ENCODE assay signal across 10 cellular contexts in the genomic region with DNA sequence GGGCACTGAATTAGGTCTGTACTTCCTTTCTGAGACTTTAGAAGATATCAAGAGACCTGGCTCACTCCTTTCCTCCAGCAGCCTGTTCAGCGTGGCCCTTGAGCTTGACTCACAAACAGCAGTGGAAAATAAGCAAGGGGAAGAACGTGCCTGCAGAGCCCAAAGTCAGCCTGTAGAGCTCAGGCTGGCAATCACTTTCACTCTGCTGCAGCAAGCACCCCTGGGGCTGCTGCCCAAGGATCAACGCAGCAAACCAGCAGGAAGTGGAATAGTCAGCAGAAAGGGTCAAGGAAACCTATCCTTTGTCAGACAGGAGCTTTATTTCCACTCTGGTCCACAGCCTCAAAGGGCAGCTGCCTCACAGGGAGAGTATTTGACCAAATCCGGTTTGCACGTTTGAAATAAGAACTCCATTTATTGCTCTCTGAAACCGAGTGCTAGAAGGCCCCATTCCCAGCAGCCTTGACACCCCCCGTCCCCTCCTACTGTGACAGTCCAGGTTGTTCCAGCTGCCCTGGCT.
A peak's percentile ranks its signal among the peaks of the same experiment; 100 is the strongest.
DNase-seq lines count a peak whose midpoint lies in the region; ATAC-seq, FAIRE-seq and TF ChIP-seq lines count a peak whose summit lies in the region.
"Had no signal": no experiment of that assay in that cellular context is flagged by ENCODE, and none has a peak within 500 bp of the region (broad histone marks: within the 10 kb centered on the region; RNA-seq: fewer than 3 reads in every experiment).

No MANE protein-coding gene starts in this region.

- FAIRE-seq in pancreas (lab: Jason Lieb, UNC): no peak

- H3K27ac ChIP-seq in esophagus squamous epithelium (peak overlapping the region; percentile 16 to 88 (median 72)), pancreas (peak overlapping the region in 2 of 4 donors; percentile 59 to 73), prostate gland (no peak overlapping the region)
- H3K27ac ChIP-seq: 22Rv1 had no signal

- intact Hi-C loops in esophagus squamous epithelium (cut with DNase I): no loop called here
- intact Hi-C loops in pancreas (cut with DNase I): no loop called here
- intact Hi-C loops in prostate gland (cut with DNase I): no loop called here

- WGBS in esophagus squamous epithelium, 2 donors: 37 to 50% methylated on average over 7 of the region's 7 CpGs
- WGBS in pancreas, 2 donors: 41 to 48% methylated on average over 7 of the region's 7 CpGs
- 39% methylated on average over 7 of the region's 7 CpGs for WGBS in prostate gland

- H3K4me3 ChIP-seq in esophagus squamous epithelium (peak overlapping the region in 1 of 4 donors; percentile 25), pancreas (no peak overlapping the region), prostate gland (no peak overlapping the region)
- H3K4me3 ChIP-seq: tibial artery had no signal

- H3K4me1 ChIP-seq in esophagus squamous epithelium: peaks cover 0 to 17% (median 0%) of the 10 kb centered on the region in 3 donors
- no peaks in the 10 kb centered on the region for H3K4me1 ChIP-seq in pancreas
- no peaks in the 10 kb centered on the region for H3K4me1 ChIP-seq in prostate gland (replicated peaks)
- H3K4me1 ChIP-seq: tibial artery had no signal

- ATAC-seq in HG03432 (IDR thresholded peaks at IDR 0.05; ENCODE audit: unreplicated experiment) (peak; percentile 22), pancreas (peak in 3 of 4 donors; percentile 22 to 72 (median 71))

- DNase-seq in NCI-H1417 (lab: John Stamatoyannopoulos, UW) (peak in 2 of 3 experiments; percentile 4 to 29), NCI-H1417 treated with DMSO at 0.1 percent for 48 hours (lab: John Stamatoyannopoulos, UW) (no peak), esophagus squamous epithelium (lab: John Stamatoyannopoulos, UW) (no peak), pancreas (peak in 1 of 6 donors; percentile 30), prostate gland (ENCODE audit: low spot score) (no peak), GM10266 (ENCODE audit: extremely low spot score) (no peak)
- peak; percentile 37 for DNase-seq in activated CD4-positive, alpha-beta T cell treated with anti-CD3 and anti-CD28 coated beads, Interleukin-2, amount 50 U/mL, for 1 hour

- TF ChIP-seq CTCF in esophagus squamous epithelium (IDR thresholded peaks at IDR 0.05) (no peak), pancreas (IDR thresholded peaks at IDR 0.05) (no peak), prostate gland (IDR thresholded peaks at IDR 0.05) (no peak), GM10266 (IDR thresholded peaks at IDR 0.05; ENCODE audit: control insufficient read depth, insufficient read depth, low read depth, missing control alignments) (no peak)

- TF ChIP-seq POLR2A in esophagus squamous epithelium (IDR thresholded peaks at IDR 0.05) (no peak), prostate gland (IDR thresholded peaks at IDR 0.05) (no peak)

- no peaks in the 10 kb centered on the region for H3K36me3 ChIP-seq in esophagus squamous epithelium
- no peaks in the 10 kb centered on the region for H3K36me3 ChIP-seq in pancreas
- no peaks in the 10 kb centered on the region for H3K36me3 ChIP-seq in prostate gland
- H3K36me3 ChIP-seq: tibial artery had no signal

- H3K9me3 ChIP-seq in esophagus squamous epithelium: no peaks in the 10 kb centered on the region
- H3K9me3 ChIP-seq in pancreas: no peaks in the 10 kb centered on the region
- H3K9me3 ChIP-seq in prostate gland: no peaks in the 10 kb centered on the region
- H3K9me3 ChIP-seq: tibial artery had no signal

- no peaks in the 10 kb centered on the region for H3K27me3 ChIP-seq in esophagus squamous epithelium
- no peaks in the 10 kb centered on the region for H3K27me3 ChIP-seq in pancreas
- H3K27me3 ChIP-seq in prostate gland (replicated peaks; ENCODE audit: insufficient read depth): no peaks in the 10 kb centered on the region
- H3K27me3 ChIP-seq: tibial artery had no signal

Comparison
In these comparisons a context has a peak if more than half of its experiments do, and no peak if none do; other contexts are left out.
1. DNase-seq: peak in NCI-H1417 (2 of 3) and activated CD4-positive, alpha-beta T cell treated with anti-CD3 and anti-CD28 coated beads, Interleukin-2, amount 50 U/mL, for 1 hour (single experiment); none in NCI-H1417 treated with DMSO at 0.1 percent for 48 hours (single experiment), esophagus squamous epithelium (single experiment), prostate gland (single experiment) and GM10266 (single experiment).
2. H3K27ac ChIP-seq: peak in esophagus squamous epithelium (4 of 4); none in prostate gland (0 of 2).